ENCODE assay signal across 16 cellular contexts in the genomic region with DNA sequence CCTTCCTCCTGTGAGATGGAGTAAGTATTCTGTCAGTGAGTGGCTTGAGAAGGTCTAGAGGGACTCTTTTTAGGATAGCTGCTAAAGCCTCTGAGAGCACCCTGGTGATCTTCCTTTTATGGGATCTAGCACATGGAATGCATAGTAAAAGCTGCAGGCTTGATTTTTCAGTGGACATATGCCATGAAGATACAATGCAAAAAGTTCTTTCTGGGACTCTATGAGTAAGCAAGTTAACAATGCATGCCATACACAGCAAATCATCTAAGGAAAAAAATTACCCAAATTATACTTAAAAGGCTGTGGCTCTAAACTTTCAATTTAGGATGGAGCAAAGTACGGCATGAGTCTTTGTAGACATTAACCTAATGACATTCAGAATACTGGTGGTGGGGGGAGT.
DNase-seq lines count a peak whose midpoint lies in the region; FAIRE-seq and TF ChIP-seq lines count a peak whose summit lies in the region.
"Had no signal": no experiment of that assay in that cellular context is flagged by ENCODE, and none has a peak within 500 bp of the region (broad histone marks: within the 10 kb centered on the region; RNA-seq: fewer than 3 reads in every experiment).

No MANE protein-coding gene starts in this region.

- no peaks in the 10 kb centered on the region for H3K27me3 Mint-ChIP-seq in astrocyte (ENCODE audit: low read depth, unreplicated experiment)

- H3K4me3 ChIP-seq in GM12865 (ENCODE audit: low read depth, low read length) (peak overlapping the region; percentile 23; the same call in 1 of the 2 replicates), astrocyte (ENCODE audit: insufficient read depth, low read depth, low read length) (no peak overlapping the region), foreskin fibroblast (ENCODE audit: low read depth in 1 of 2, low read length in 2 of 2) (no peak overlapping the region), MM.1S (ENCODE audit: low read length) (no peak overlapping the region), mammary epithelial cell (replicated peaks in 1 of 3; ENCODE audit: insufficient read depth in 1 of 3, low read depth in 2 of 3, low read length in 3 of 3) (no peak overlapping the region)
- H3K4me3 ChIP-seq: lower lobe of right lung, right atrium auricular region, SJCRH30 had no signal

- peak; percentile 82 for FAIRE-seq in astrocyte (lab: Jason Lieb, UNC)
- FAIRE-seq: HepG2 had no signal

- no peak for TF ChIP-seq CTCF in GM12865 (IDR thresholded peaks at IDR 0.05; ENCODE audit: insufficient read depth, low read depth, low read length, missing control alignments)
- TF ChIP-seq CTCF in astrocyte (IDR thresholded peaks at IDR 0.05; ENCODE audit: insufficient read depth, low read depth, low read length), result no peak
- no peak for TF ChIP-seq CTCF in foreskin fibroblast (IDR thresholded peaks at IDR 0.05; ENCODE audit: low read depth, low read length)
- TF ChIP-seq CTCF in MM.1S (IDR thresholded peaks at IDR 0.05; ENCODE audit: low read length), result no peak
- no peak for TF ChIP-seq CTCF in mammary epithelial cell (conservative IDR thresholded peaks at IDR 0.05 in 1 of 2, IDR thresholded peaks at IDR 0.05 in 1 of 2; ENCODE audit: extremely low read depth in 1 of 2, insufficient read depth in 1 of 2, low read depth in 1 of 2, low read length in 2 of 2)

- H3K27ac Mint-ChIP-seq in astrocyte (ENCODE audit: unreplicated experiment), result no peak overlapping the region

- peaks cover 20% of the 10 kb centered on the region for H3K4me1 Mint-ChIP-seq in astrocyte (ENCODE audit: low read depth, unreplicated experiment)

- in situ Hi-C loops in mammary epithelial cell (cut with MboI; ENCODE audit: low sequenced_read_pairs in 2 of 2), result no loop called here

- H3K4me3 Mint-ChIP-seq in astrocyte (ENCODE audit: unreplicated experiment), result no peak overlapping the region

- H3K27me3 ChIP-seq in astrocyte (ENCODE audit: insufficient read depth, low read length) (no peaks in the 10 kb centered on the region), MM.1S (replicated peaks; ENCODE audit: insufficient read depth, low read length) (no peaks in the 10 kb centered on the region), mammary epithelial cell (ENCODE audit: insufficient read depth, low read length) (no peaks in the 10 kb centered on the region)
- H3K27me3 ChIP-seq: right atrium auricular region, SJCRH30 had no signal

- no peaks in the 10 kb centered on the region for H3K9me3 Mint-ChIP-seq in astrocyte (ENCODE audit: unreplicated experiment)

- intact Hi-C loops in mammary epithelial cell (cut with micrococcal nuclease), result no loop called here

- no peaks in the 10 kb centered on the region for H3K36me3 Mint-ChIP-seq in astrocyte (ENCODE audit: low read depth, unreplicated experiment)

- dilution Hi-C loops in mammary epithelial cell (cut with HindIII; ENCODE audit: low sequenced_read_pairs), result no loop called here

- H3K79me2 ChIP-seq in astrocyte (ENCODE audit: insufficient read depth, low read length), result no peaks in the 10 kb centered on the region
- H3K79me2 ChIP-seq in MM.1S (ENCODE audit: low read length), result no peaks in the 10 kb centered on the region
- no peaks in the 10 kb centered on the region for H3K79me2 ChIP-seq in mammary epithelial cell (ENCODE audit: insufficient read depth, low read length)

- no peaks in the 10 kb centered on the region for H3K9me2 ChIP-seq in MM.1S (replicated peaks; ENCODE audit: insufficient read depth, low read length)

- H3K9me3 ChIP-seq in astrocyte (ENCODE audit: insufficient read depth, low read depth, low read length) (no peaks in the 10 kb centered on the region), MM.1S (replicated peaks; ENCODE audit: insufficient read depth, low read length) (no peaks in the 10 kb centered on the region), mammary epithelial cell (replicated peaks; ENCODE audit: insufficient read depth, low read length) (no peaks in the 10 kb centered on the region)
- H3K9me3 ChIP-seq: lower lobe of right lung, right atrium auricular region, SJCRH30 had no signal

- H3K9ac ChIP-seq in astrocyte (ENCODE audit: low read length) (no peak overlapping the region), MM.1S (ENCODE audit: low read length) (no peak overlapping the region), mammary epithelial cell (ENCODE audit: insufficient read depth, low read length) (no peak overlapping the region)

- no TSS peak for BruUV-seq in mammary epithelial cell (replicated peaks; lab: Mats Ljungman, UMichigan)

- CTCF ChIA-PET in mammary epithelial cell (lab: Charles Lee; ENCODE audit: low non-redundant PET), result no interaction called here

- H2AFZ ChIP-seq in astrocyte (ENCODE audit: low read depth, low read length) (no peak overlapping the region), MM.1S (ENCODE audit: low read length) (no peak overlapping the region), mammary epithelial cell (ENCODE audit: low read depth, low read length) (no peak overlapping the region)

- DNase-seq in AG08395 (ENCODE audit: low spot score) (peak; percentile 46), GM12865 (ENCODE audit: low read depth) (no peak), astrocyte (ENCODE audit: low read depth) (peak; percentile 47), foreskin fibroblast (peak; percentile 23 to 67), HT-29 (ENCODE audit: low spot score) (no peak), MM.1S (no peak), mammary epithelial cell (no peak)
- DNase-seq in stimulated activated CD4-positive, alpha-beta T cell treated with anti-CD3 and anti-CD28 coated beads, Interleukin-1b, Interleukin-23, amount 100 ng/mL, for 48 hours, result no peak
- DNase-seq: activated CD8-positive, alpha-beta memory T cell treated with anti-CD3 and anti-CD28 coated beads for 24 hours; foreskin melanocyte; lower lobe of right lung; NCI-H1105 treated with DMSO at 0.1 percent for 48 hours; SJCRH30; stimulated activated CD4-positive, alpha-beta T cell treated with anti-CD3 and anti-CD28 coated beads, Interleukin-4, amount 100 ng/mL, for 24 hours had no signal

- H4K20me1 ChIP-seq in astrocyte (ENCODE audit: insufficient read depth, low read length), result no peaks in the 10 kb centered on the region
- no peaks in the 10 kb centered on the region for H4K20me1 ChIP-seq in MM.1S (ENCODE audit: insufficient read depth, low read length)
- H4K20me1 ChIP-seq in mammary epithelial cell (ENCODE audit: insufficient read depth, low read length), result no peaks in the 10 kb centered on the region

- no peaks in the 10 kb centered on the region for H3F3A ChIP-seq in MM.1S (ENCODE audit: insufficient read depth, low read length)

- WGBS in mammary epithelial cell (ENCODE audit: low coverage, missing lambda C conversion rate), result 100% methylated on average over 1 of the region's 1 CpG

- H3K27ac ChIP-seq in astrocyte (ENCODE audit: low read depth, low read length), result no peak overlapping the region
- no peak overlapping the region for H3K27ac ChIP-seq in MM.1S (ENCODE audit: low read length)
- no peak overlapping the region for H3K27ac ChIP-seq in mammary epithelial cell (ENCODE audit: insufficient read depth, low read depth, low read length)
- H3K27ac ChIP-seq: lower lobe of right lung, right atrium auricular region, SJCRH30 had no signal

- H3K36me3 ChIP-seq in astrocyte (ENCODE audit: insufficient read depth, low read length) (no peaks in the 10 kb centered on the region), MM.1S (replicated peaks; ENCODE audit: insufficient read depth, low read length) (no peaks in the 10 kb centered on the region), mammary epithelial cell (ENCODE audit: insufficient read depth, low read length) (no peaks in the 10 kb centered on the region)
- H3K36me3 ChIP-seq: lower lobe of right lung, right atrium auricular region, SJCRH30 had no signal

- H3K4me1 ChIP-seq in astrocyte (ENCODE audit: insufficient read depth, low read length) (peaks cover 17% of the 10 kb centered on the region), MM.1S (ENCODE audit: low read length) (no peaks in the 10 kb centered on the region), mammary epithelial cell (ENCODE audit: insufficient read depth, low read length) (peaks cover 4% of the 10 kb centered on the region)

- H3K4me2 ChIP-seq in astrocyte (ENCODE audit: low read length) (peak overlapping the region; percentile 26), MM.1S (ENCODE audit: low read depth, low read length) (no peak overlapping the region), mammary epithelial cell (ENCODE audit: insufficient read depth, low read depth, low read length) (no peak overlapping the region)

Comparison
In these comparisons a context has a peak if more than half of its experiments do, and no peak if none do; other contexts are left out.
1. DNase-seq: peak in AG08395 (single experiment), astrocyte (single experiment) and foreskin fibroblast (2 of 2); none in GM12865 (single experiment), stimulated activated CD4-positive, alpha-beta T cell treated with anti-CD3 and anti-CD28 coated beads, Interleukin-1b, Interleukin-23, amount 100 ng/mL, for 48 hours (single experiment), HT-29 (single experiment), MM.1S (single experiment) and mammary epithelial cell (single experiment).